10 cellular contexts compared by ENCODE assay signal in genomic region chr10:103663802-103664201, GRCh38.
DNase-seq lines count a peak whose midpoint lies in the region; ATAC-seq and TF ChIP-seq lines count a peak whose summit lies in the region.
"Had no signal": no experiment of that assay in that cellular context is flagged by ENCODE, and none has a peak within 500 bp of the region (broad histone marks: within the 10 kb centered on the region; RNA-seq: fewer than 3 reads in every experiment).

No MANE protein-coding gene starts in this region.

- peaks cover 11% of the 10 kb centered on the region for H3K79me2 ChIP-seq in hepatocyte

- no peak overlapping the region for H2AFZ ChIP-seq in hepatocyte

- no peak overlapping the region for H3K4me2 ChIP-seq in hepatocyte

- H3K27ac ChIP-seq in gastrocnemius medialis (peak overlapping the region; percentile 66 to 81 (median 72)), hepatocyte (no peak overlapping the region)

- peak in 1 of 2 donors; percentile 14 for TF ChIP-seq POLR2A in gastrocnemius medialis (IDR thresholded peaks at IDR 0.05)

- H3K4me3 ChIP-seq in gastrocnemius medialis (no peak overlapping the region), hepatocyte (no peak overlapping the region)

- no peaks in the 10 kb centered on the region for H3K36me3 ChIP-seq in gastrocnemius medialis
- no peaks in the 10 kb centered on the region for H3K36me3 ChIP-seq in hepatocyte (replicated peaks; ENCODE audit: insufficient read depth, low read depth)

- H3K9me3 ChIP-seq in gastrocnemius medialis (no peaks in the 10 kb centered on the region), hepatocyte (ENCODE audit: low read depth) (no peaks in the 10 kb centered on the region)

- H3K9me2 ChIP-seq in hepatocyte (replicated peaks; ENCODE audit: insufficient read depth): no peaks in the 10 kb centered on the region

- in situ Hi-C loops in G401 (cut with HindIII; ENCODE audit: low sequenced_read_pairs): no loop called here
- in situ Hi-C loops in gastrocnemius medialis (cut with MboI; ENCODE audit: low sequenced_read_pairs in 4 of 4): no loop called here

- ATAC-seq in gastrocnemius medialis: peak; percentile 56 to 61
- no peak for ATAC-seq in HG03439 (IDR thresholded peaks at IDR 0.05; ENCODE audit: unreplicated experiment)
- ATAC-seq in GM19328 (IDR thresholded peaks at IDR 0.05; ENCODE audit: unreplicated experiment): no peak

- WGBS in hepatocyte (ENCODE audit: low lambda C conversion rate, missing lambda C conversion rate): 83% methylated on average over 13 of the region's 13 CpGs

- peak; percentile 25 for DNase-seq in G401 (ENCODE audit: low spot score)
- DNase-seq in T1000 (lab: John Stamatoyannopoulos, UW): peak; percentile 25
- peak in 44 of 51 donors; percentile 12 to 90 (median 65) for DNase-seq in hypothalamus (lab: John Stamatoyannopoulos, UW)
- DNase-seq in gastrocnemius medialis: peak; percentile 79 to 87
- DNase-seq in hepatocyte (ENCODE audit: low spot score): no peak
- DNase-seq in NCI-H1105 (lab: John Stamatoyannopoulos, UW): no peak
- DNase-seq: activated T-cell treated with anti-CD3 and anti-CD28 coated beads for 4 hours, NCI-H2029 treated with DMSO at 0.1 percent for 48 hours had no signal

- intact Hi-C loops in gastrocnemius medialis (cut with DNase I; ENCODE audit: low total_unique reads): loop anchor here (2.0 kb wide), 1 partner anchor 15 kb away; no protein-coding TSS in a partner anchor

- H4K20me1 ChIP-seq in hepatocyte (ENCODE audit: insufficient read depth, poor library complexity, severe bottlenecking): no peaks in the 10 kb centered on the region

- H3K27me3 ChIP-seq in gastrocnemius medialis (no peaks in the 10 kb centered on the region), hepatocyte (no peaks in the 10 kb centered on the region)

- TF ChIP-seq CTCF in gastrocnemius medialis (IDR thresholded peaks at IDR 0.05 in 4 of 5, conservative IDR thresholded peaks at IDR 0.05 in 1 of 5) (peak in 3 of 5 experiments; percentile 15 to 40 (median 18)), hepatocyte (IDR thresholded peaks at IDR 0.05; ENCODE audit: poor library complexity) (no peak)

- H3K4me1 ChIP-seq in gastrocnemius medialis (peaks cover 56 to 68% of the 10 kb centered on the region in 2 donors), hepatocyte (ENCODE audit: insufficient read depth) (peaks cover 17% of the 10 kb centered on the region)

Comparison
In these comparisons a context has a peak if more than half of its experiments do, and no peak if none do; other contexts are left out.
1. DNase-seq: peak in G401 (single experiment), T1000 (single experiment), hypothalamus (44 of 51) and gastrocnemius medialis (2 of 2); none in hepatocyte (single experiment) and NCI-H1105 (single experiment).
2. ATAC-seq: peak in gastrocnemius medialis (2 of 2); none in HG03439 (single experiment) and GM19328 (single experiment).